Comparison of ENCODE assay signal across 17 cellular contexts in the genomic region with DNA sequence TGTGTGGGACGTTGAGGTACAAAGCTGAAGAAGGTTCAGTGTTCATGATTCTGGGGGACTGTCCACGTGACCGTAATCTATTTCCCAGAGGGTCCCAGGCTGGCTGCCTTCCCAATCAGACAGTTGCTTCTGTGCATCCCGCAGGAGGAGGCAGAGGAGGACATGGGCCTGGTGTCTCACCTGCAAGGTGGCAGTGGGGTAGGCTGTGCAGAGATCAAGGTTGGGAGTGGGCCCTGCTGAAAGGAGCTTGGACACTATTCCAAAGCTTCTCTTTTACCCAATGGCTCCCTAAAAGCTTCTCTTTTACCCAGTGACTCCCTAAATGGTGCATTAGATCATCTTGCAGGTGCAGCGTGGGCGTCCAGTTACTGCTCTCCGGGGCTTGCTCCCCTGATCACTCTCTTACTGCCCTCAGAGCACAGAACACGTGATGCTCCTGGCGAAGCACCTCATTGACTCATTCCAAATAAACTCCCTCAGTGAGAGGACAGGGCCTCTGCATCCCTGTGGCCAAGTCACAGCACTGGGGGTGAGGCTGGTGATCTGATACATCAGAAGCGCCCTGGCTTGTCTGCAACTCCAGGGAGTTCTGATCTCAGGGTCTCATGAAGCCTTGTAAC. TPM values are rescaled to one million over a fixed set of nuclear protein-coding genes. Genes with fewer than 3 reads are reported as not detected.
DNase-seq lines count a peak whose midpoint lies in the region; ATAC-seq and TF ChIP-seq lines count a peak whose summit lies in the region.
"Had no signal": no experiment of that assay in that cellular context is flagged by ENCODE, and none has a peak within 500 bp of the region (broad histone marks: within the 10 kb centered on the region; RNA-seq: fewer than 3 reads in every experiment).

No MANE protein-coding gene starts in this region.

- peaks cover 2% of the 10 kb centered on the region for H3K36me3 Mint-ChIP-seq in glutamatergic neuron (ENCODE audit: unreplicated experiment)

- H3K4me1 Mint-ChIP-seq in glutamatergic neuron (ENCODE audit: low read depth, unreplicated experiment), result peaks cover 65% of the 10 kb centered on the region
- H3K4me1 Mint-ChIP-seq: B cell had no signal

- ATAC-seq in HG02885 (IDR thresholded peaks at IDR 0.05; ENCODE audit: poor library complexity, unreplicated experiment) (peak; percentile 69), sciatic nerve (peak; percentile 68), HG03571 (IDR thresholded peaks at IDR 0.05; ENCODE audit: unreplicated experiment) (no peak)

- no peak for TF ChIP-seq CTCF in glutamatergic neuron (IDR thresholded peaks at IDR 0.05; ENCODE audit: partially characterized antibody, unreplicated experiment)

- intact Hi-C loops in sciatic nerve (cut with DNase I), result no loop called here

- peaks cover 10% of the 10 kb centered on the region for H3K27me3 Mint-ChIP-seq in glutamatergic neuron (ENCODE audit: unreplicated experiment)
- H3K27me3 Mint-ChIP-seq: B cell had no signal

- H3K4me3 Mint-ChIP-seq in glutamatergic neuron (ENCODE audit: unreplicated experiment), result peak overlapping the region; percentile 62
- H3K4me3 Mint-ChIP-seq: B cell; T-helper 1 cell treated with Interleukin-12 subunit alpha and Interleukin-12 subunit beta and Interleukin-4 antibody, amounts not matched to agents 30 μg/mL and 1 μg/mL, for 36 hours had no signal

- peak overlapping the region; percentile 92 for H3K27ac Mint-ChIP-seq in glutamatergic neuron (ENCODE audit: unreplicated experiment)
- H3K27ac Mint-ChIP-seq: B cell; T-helper 1 cell treated with Interleukin-12 subunit alpha and Interleukin-12 subunit beta and Interleukin-4 antibody, amounts not matched to agents 30 μg/mL and 1 μg/mL, for 36 hours had no signal

- H3K9me3 Mint-ChIP-seq in glutamatergic neuron (ENCODE audit: unreplicated experiment), result peaks cover 20% of the 10 kb centered on the region

- DNase-seq in Daoy (ENCODE audit: low read depth) (peak; percentile 23), glutamatergic neuron (no peak), sciatic nerve (ENCODE audit: low spot score) (peak; percentile 69), COR-L47 (lab: John Stamatoyannopoulos, UW) (no peak)
- DNase-seq in stimulated activated naive CD4-positive, alpha-beta T cell (lab: John Stamatoyannopoulos, UW), result no peak
- DNase-seq: activated naive CD4-positive, alpha-beta T cell treated with anti-CD3 and anti-CD28 coated beads, Interleukin-2, amount 50 U/mL, for 16 hours; effector memory CD4-positive, alpha-beta T cell; GF-D8; hypothalamus; kidney glomerular epithelial cell; NCI-H526; SHP77 treated with DMSO at 0.1 percent for 48 hours; thyroid gland had no signal

RNA-seq across cellular contexts. Expression of gene RNF144A, which starts 41.5 kb away (rescaled TPM):
- total RNA-seq in Daoy (2014; rRNA removed; shearing (Covaris generic)), result 10.3 and 17.1 TPM in 2 replicates
- total RNA-seq in glutamatergic neuron (ENCODE audit: unreplicated experiment), result 40.2 TPM
- 42.5 TPM for total RNA-seq in sciatic nerve

Comparison
In these comparisons a context has a peak if more than half of its experiments do, and no peak if none do; other contexts are left out.
1. DNase-seq: peak in Daoy (single experiment) and sciatic nerve (single experiment); none in glutamatergic neuron (single experiment), COR-L47 (single experiment) and stimulated activated naive CD4-positive, alpha-beta T cell (0 of 6).